In genomic region chr16:67848118-67848517, GRCh38 we compare ENCODE assay signal across 9 cellular contexts. TPM values are rescaled to one million over a fixed set of nuclear protein-coding genes. Genes with fewer than 3 reads are reported as not detected.
A peak's percentile ranks its signal among the peaks of the same experiment; 100 is the strongest.
DNase-seq lines count a peak whose midpoint lies in the region; ATAC-seq, FAIRE-seq and TF ChIP-seq lines count a peak whose summit lies in the region.
"Had no signal": no experiment of that assay in that cellular context is flagged by ENCODE, and none has a peak within 500 bp of the region (broad histone marks: within the 10 kb centered on the region; RNA-seq: fewer than 3 reads in every experiment).

No MANE protein-coding gene starts in this region.

- H3K27ac Mint-ChIP-seq in activated T-cell treated with anti-CD3 and anti-CD28 coated beads, Interleukin-2, amount 50 U/mL, for 24 hours = peak overlapping the region; percentile 90
- H3K27ac Mint-ChIP-seq in activated naive CD8-positive, alpha-beta T cell treated with anti-CD3 and anti-CD28 coated beads, Interleukin-2, amount 50 U/mL, for 24 hours = peak overlapping the region; percentile 84

- dilution Hi-C loops in keratinocyte (cut with MboI; ENCODE audit: extremely low pct_ligation_motif_present, low sequenced_read_pairs) = no loop called here

- H3K4me1 ChIP-seq in keratinocyte (ENCODE audit: control insufficient read depth, extremely low read depth, insufficient read depth, low read length) = peaks cover 40% of the 10 kb centered on the region
- H3K4me1 ChIP-seq in thymus (ENCODE audit: control insufficient read depth, insufficient read depth, low read length) = peaks cover 32% of the 10 kb centered on the region

- H3K27me3 ChIP-seq in keratinocyte (ENCODE audit: control insufficient read depth, extremely low read depth, insufficient read depth, low read length) = no peaks in the 10 kb centered on the region
- H3K27me3 ChIP-seq in thymus (ENCODE audit: control insufficient read depth, insufficient read depth) = no peaks in the 10 kb centered on the region
- H3K27me3 ChIP-seq: Peyer's patch had no signal

- H3K4me3 ChIP-seq in keratinocyte (ENCODE audit: control insufficient read depth in 2 of 3, extremely low read depth in 1 of 3, insufficient read depth in 2 of 3, low read depth in 1 of 3, low read length in 3 of 3) = peak overlapping the region; percentile 92 to 97 (median 97)
- peak overlapping the region; percentile 2 for H3K4me3 ChIP-seq in thymus (ENCODE audit: low read length)

- H4K20me1 ChIP-seq in keratinocyte (ENCODE audit: control insufficient read depth, extremely low read depth, insufficient read depth, low read length) = peaks cover 2% of the 10 kb centered on the region

- peak overlapping the region; percentile 100 for H3K9ac ChIP-seq in keratinocyte (ENCODE audit: control insufficient read depth, extremely low read depth, insufficient read depth, low read length)

- peak overlapping the region; percentile 97 for H3K27ac ChIP-seq in keratinocyte (ENCODE audit: control insufficient read depth, insufficient read depth, low read length)
- H3K27ac ChIP-seq in thymus (ENCODE audit: low read depth) = no peak overlapping the region

- H3K9me3 Mint-ChIP-seq in activated T-cell treated with anti-CD3 and anti-CD28 coated beads, Interleukin-2, amount 50 U/mL, for 24 hours = no peaks in the 10 kb centered on the region
- no peaks in the 10 kb centered on the region for H3K9me3 Mint-ChIP-seq in activated naive CD8-positive, alpha-beta T cell treated with anti-CD3 and anti-CD28 coated beads, Interleukin-2, amount 50 U/mL, for 24 hours

- peak overlapping the region; percentile 98 for H3K4me2 ChIP-seq in keratinocyte (ENCODE audit: control insufficient read depth, extremely low read depth, insufficient read depth, low read depth, low read length)

- FAIRE-seq in keratinocyte (lab: Jason Lieb, UNC) = no peak

- peaks cover 6% of the 10 kb centered on the region for H3K9me1 ChIP-seq in keratinocyte (ENCODE audit: control insufficient read depth, extremely low read depth, insufficient read depth, low read length)

- 98% methylated on average over 11 of the region's 11 CpGs for WGBS in thymus

- peak overlapping the region; percentile 93 for H3K4me3 Mint-ChIP-seq in activated T-cell treated with anti-CD3 and anti-CD28 coated beads, Interleukin-2, amount 50 U/mL, for 24 hours
- peak overlapping the region; percentile 92 for H3K4me3 Mint-ChIP-seq in activated naive CD8-positive, alpha-beta T cell treated with anti-CD3 and anti-CD28 coated beads, Interleukin-2, amount 50 U/mL, for 24 hours

- H3K9me3 ChIP-seq in keratinocyte (ENCODE audit: control insufficient read depth, low read depth, low read length) = no peaks in the 10 kb centered on the region
- no peaks in the 10 kb centered on the region for H3K9me3 ChIP-seq in thymus (ENCODE audit: control insufficient read depth)
- H3K9me3 ChIP-seq: Peyer's patch had no signal

- peaks cover 63% of the 10 kb centered on the region for H3K36me3 Mint-ChIP-seq in activated T-cell treated with anti-CD3 and anti-CD28 coated beads, Interleukin-2, amount 50 U/mL, for 24 hours (ENCODE audit: low read depth)
- H3K36me3 Mint-ChIP-seq in activated naive CD8-positive, alpha-beta T cell treated with anti-CD3 and anti-CD28 coated beads, Interleukin-2, amount 50 U/mL, for 24 hours (ENCODE audit: low read depth) = peaks cover 14% of the 10 kb centered on the region

- peaks cover 59% of the 10 kb centered on the region for H3K4me1 Mint-ChIP-seq in activated T-cell treated with anti-CD3 and anti-CD28 coated beads, Interleukin-2, amount 50 U/mL, for 24 hours (ENCODE audit: low read depth)
- peaks cover 55% of the 10 kb centered on the region for H3K4me1 Mint-ChIP-seq in activated naive CD8-positive, alpha-beta T cell treated with anti-CD3 and anti-CD28 coated beads, Interleukin-2, amount 50 U/mL, for 24 hours

- H2AFZ ChIP-seq in keratinocyte (ENCODE audit: control insufficient read depth, low read length) = no peak overlapping the region

- ATAC-seq in activated naive CD8-positive, alpha-beta T cell treated with anti-CD3 and anti-CD28 coated beads, Interleukin-2, amount 50 U/mL, for 24 hours = no peak
- ATAC-seq in GM21717 (IDR thresholded peaks at IDR 0.05; ENCODE audit: unreplicated experiment) = no peak

- H3K79me2 ChIP-seq in keratinocyte (ENCODE audit: control insufficient read depth, insufficient read depth, low read length) = peaks cover 75% of the 10 kb centered on the region

- no peak for TF ChIP-seq CTCF in keratinocyte (optimal IDR thresholded peaks at IDR 0.05 in 1 of 3, IDR thresholded peaks at IDR 0.05 in 1 of 3, conservative IDR thresholded peaks at IDR 0.05 in 1 of 3; ENCODE audit: extremely low read depth in 1 of 3, insufficient read depth in 2 of 3, low read length in 3 of 3)

- H3K36me3 ChIP-seq in keratinocyte (ENCODE audit: control insufficient read depth in 2 of 2, extremely low read depth in 1 of 2, insufficient read depth in 2 of 2, low read length in 2 of 2) = peaks cover 5 to 13% of the 10 kb centered on the region in 2 experiments
- H3K36me3 ChIP-seq in thymus (ENCODE audit: control insufficient read depth, insufficient read depth) = peaks cover 3% of the 10 kb centered on the region
- H3K36me3 ChIP-seq: Peyer's patch had no signal

- DNase-seq in activated T-cell treated with anti-CD3 and anti-CD28 coated beads, Interleukin-2, amount 50 U/mL, for 24 hours = no peak
- DNase-seq in activated T-cell treated with anti-CD3 and anti-CD28 coated beads, Interleukin-2, amount 50 U/mL, for 1 hour = no peak
- no peak for DNase-seq in activated naive CD8-positive, alpha-beta T cell treated with anti-CD3 and anti-CD28 coated beads, Interleukin-2, amount 50 U/mL, for 24 hours
- DNase-seq in keratinocyte (ENCODE audit: low read depth, low spot score) (no peak), NCI-H2196 (lab: John Stamatoyannopoulos, UW; ENCODE audit: unreplicated experiment) (no peak), NCI-H1105 (lab: John Stamatoyannopoulos, UW) (no peak)

- no peaks in the 10 kb centered on the region for H3K27me3 Mint-ChIP-seq in activated T-cell treated with anti-CD3 and anti-CD28 coated beads, Interleukin-2, amount 50 U/mL, for 24 hours
- H3K27me3 Mint-ChIP-seq in activated naive CD8-positive, alpha-beta T cell treated with anti-CD3 and anti-CD28 coated beads, Interleukin-2, amount 50 U/mL, for 24 hours = no peaks in the 10 kb centered on the region

RNA-seq across cellular contexts. Expression of gene CENPT, which starts 0.6 kb away (rescaled TPM):
- polyA plus RNA-seq in keratinocyte = 30.1 to 57.1 TPM (median 41.3 TPM) in 3 replicates
- polyA plus RNA-seq in keratinocyte (2011; ENCODE audit: low read depth) = 44.8 TPM
- 17.7 and 26.9 TPM in 2 replicates for polyA plus RNA-seq in keratinocyte (2011; cell fraction: cytosol; rRNA removed)
- 238 and 251 TPM in 2 replicates for polyA plus RNA-seq in keratinocyte (2011; cell fraction: nucleus; rRNA removed)
- polyA plus RNA-seq in keratinocyte (2012; ENCODE audit: low replicate concordance) = 32.6 and 56.1 TPM in 2 replicates
- 33.9 to 38.2 TPM (median 38.0 TPM) in 3 replicates for polyA minus RNA-seq in keratinocyte
- polyA minus RNA-seq in keratinocyte (2011; cell fraction: cytosol; rRNA and poly(A)+ RNA removed) = 40.1 TPM
- polyA minus RNA-seq in keratinocyte (2011; cell fraction: nucleus; rRNA and poly(A)+ RNA removed) = 50.0 and 51.2 TPM in 2 replicates
- polyA plus RNA-seq in thymus = 101 TPM

RNA-seq across cellular contexts. Expression of gene NUTF2, which starts 1.4 kb away (rescaled TPM):
- polyA plus RNA-seq in keratinocyte (173 to 569 TPM (median 189 TPM) in 3 replicates), thymus (106 TPM)
- 21.4 TPM for polyA plus RNA-seq in keratinocyte (2011; ENCODE audit: low read depth)
- polyA plus RNA-seq in keratinocyte (2011; cell fraction: cytosol; rRNA removed) = 219 and 289 TPM in 2 replicates
- 115 and 137 TPM in 2 replicates for polyA plus RNA-seq in keratinocyte (2011; cell fraction: nucleus; rRNA removed)
- 156 and 255 TPM in 2 replicates for polyA plus RNA-seq in keratinocyte (2012; ENCODE audit: low replicate concordance)
- 364 to 462 TPM (median 391 TPM) in 3 replicates for polyA minus RNA-seq in keratinocyte
- polyA minus RNA-seq in keratinocyte (2011; cell fraction: cytosol; rRNA and poly(A)+ RNA removed) = 371 TPM
- 46.3 and 66.6 TPM in 2 replicates for polyA minus RNA-seq in keratinocyte (2011; cell fraction: nucleus; rRNA and poly(A)+ RNA removed)

RNA-seq across cellular contexts. Expression of gene THAP11, which starts 6.0 kb away (rescaled TPM):
- polyA plus RNA-seq in keratinocyte = 9.2 to 13.1 TPM (median 11.8 TPM) in 3 replicates
- polyA plus RNA-seq in keratinocyte (2011; ENCODE audit: low read depth) = 4.0 TPM
- 8.5 and 8.9 TPM in 2 replicates for polyA plus RNA-seq in keratinocyte (2011; cell fraction: cytosol; rRNA removed)
- polyA plus RNA-seq in keratinocyte (2011; cell fraction: nucleus; rRNA removed) = 4.4 TPM in 2 replicates
- polyA plus RNA-seq in keratinocyte (2012; ENCODE audit: low replicate concordance) = 11.6 and 13.9 TPM in 2 replicates
- 7.9 to 10.2 TPM (median 7.9 TPM) in 3 replicates for polyA minus RNA-seq in keratinocyte
- polyA minus RNA-seq in keratinocyte (2011; cell fraction: cytosol; rRNA and poly(A)+ RNA removed) = 14.6 TPM
- polyA minus RNA-seq in keratinocyte (2011; cell fraction: nucleus; rRNA and poly(A)+ RNA removed) = 1.7 and 3.3 TPM in 2 replicates
- 25.7 TPM for polyA plus RNA-seq in thymus

RNA-seq across cellular contexts. Expression of gene EDC4, which starts 24.7 kb away (rescaled TPM):
- polyA plus RNA-seq in keratinocyte (16.7 to 28.0 TPM (median 25.4 TPM) in 3 replicates), thymus (45.0 TPM)
- 29.5 TPM for polyA plus RNA-seq in keratinocyte (2011; ENCODE audit: low read depth)
- 13.2 and 18.5 TPM in 2 replicates for polyA plus RNA-seq in keratinocyte (2011; cell fraction: cytosol; rRNA removed)
- polyA plus RNA-seq in keratinocyte (2011; cell fraction: nucleus; rRNA removed) = 63.0 and 74.1 TPM in 2 replicates
- polyA plus RNA-seq in keratinocyte (2012; ENCODE audit: low replicate concordance) = 22.5 and 27.7 TPM in 2 replicates
- polyA minus RNA-seq in keratinocyte = 44.4 to 165 TPM (median 55.4 TPM) in 3 replicates
- polyA minus RNA-seq in keratinocyte (2011; cell fraction: cytosol; rRNA and poly(A)+ RNA removed) = 39.9 TPM
- 42.0 and 57.0 TPM in 2 replicates for polyA minus RNA-seq in keratinocyte (2011; cell fraction: nucleus; rRNA and poly(A)+ RNA removed)

RNA-seq across cellular contexts. Expression of gene NRN1L, which starts 36.6 kb away (rescaled TPM):
- polyA plus RNA-seq in keratinocyte = not detected in 3 replicates
- not detected for polyA plus RNA-seq in keratinocyte (2011; ENCODE audit: low read depth)
- not detected in 2 replicates for polyA plus RNA-seq in keratinocyte (2011; cell fraction: cytosol; rRNA removed)
- polyA plus RNA-seq in keratinocyte (2011; cell fraction: nucleus; rRNA removed) = 0.51 and 0.53 TPM in 2 replicates
- 0.75 TPM in 1 of 2 replicates, not detected in the other for polyA plus RNA-seq in keratinocyte (2012; ENCODE audit: low replicate concordance)
- polyA minus RNA-seq in keratinocyte = not detected in 3 replicates
- not detected for polyA minus RNA-seq in keratinocyte (2011; cell fraction: cytosol; rRNA and poly(A)+ RNA removed)
- polyA minus RNA-seq in keratinocyte (2011; cell fraction: nucleus; rRNA and poly(A)+ RNA removed) = not detected in 2 replicates
- 5.6 TPM for polyA plus RNA-seq in thymus
